Comparison of ENCODE assay signal across 8 cellular contexts in the genomic region with DNA sequence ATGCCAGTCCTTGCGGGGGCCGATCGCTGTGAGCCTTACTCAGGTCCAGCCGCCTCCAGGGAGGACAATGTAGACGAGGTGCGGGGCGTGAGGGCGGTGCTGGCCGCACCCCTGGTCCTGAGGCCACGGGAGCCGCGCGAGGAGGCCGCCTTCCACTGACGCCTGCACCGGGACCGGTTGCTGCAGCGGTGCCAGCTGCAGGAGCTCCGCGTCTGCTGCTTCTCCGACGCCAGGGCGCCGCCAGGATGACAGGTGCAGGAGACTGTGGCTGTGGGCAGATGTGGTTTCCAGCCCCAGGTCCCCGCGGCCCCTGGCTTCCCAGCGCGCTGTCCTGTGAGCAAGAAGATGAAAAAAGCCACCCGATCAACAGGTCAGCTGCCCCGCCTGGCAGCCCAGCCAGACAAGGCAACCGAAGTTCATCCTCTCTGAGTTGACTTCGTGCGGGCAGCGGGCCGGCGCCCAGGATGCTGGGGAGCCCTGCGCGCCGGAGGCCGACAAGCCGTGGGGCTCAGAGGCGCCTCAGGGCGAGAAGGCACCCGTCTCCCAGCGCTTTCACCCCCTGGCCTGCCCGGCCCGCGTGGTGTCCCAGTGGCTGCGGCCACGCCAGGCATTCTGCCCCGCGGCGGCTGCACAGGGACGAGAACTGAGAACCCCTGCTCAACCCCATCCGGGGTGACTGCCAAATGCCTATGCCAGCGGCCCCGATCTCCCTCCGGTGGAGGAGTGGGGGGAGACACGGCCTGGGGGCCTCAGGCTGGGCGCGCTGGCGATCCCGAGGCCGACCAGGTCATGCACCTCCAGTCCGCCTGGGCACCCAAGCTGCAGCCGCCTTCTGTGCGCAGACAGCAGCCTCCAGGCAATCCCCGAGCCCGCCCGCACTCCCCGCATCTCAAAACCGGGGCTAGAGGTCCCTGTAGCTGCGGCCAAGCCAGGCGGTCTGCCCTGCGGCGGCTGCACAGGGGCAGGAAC. TPM values are rescaled to one million over a fixed set of nuclear protein-coding genes. Genes with fewer than 3 reads are reported as not detected.
DNase-seq lines count a peak whose midpoint lies in the region; ATAC-seq and TF ChIP-seq lines count a peak whose summit lies in the region.

No MANE protein-coding gene starts in this region.

- no peak overlapping the region for H2AFZ ChIP-seq in PC-9

- no peaks in the 10 kb centered on the region for H3K9me3 ChIP-seq in PC-9 (ENCODE audit: insufficient read depth, low read depth)
- no peaks in the 10 kb centered on the region for H3K9me3 ChIP-seq in breast epithelium

- no peaks in the 10 kb centered on the region for H3K4me1 ChIP-seq in PC-9 (replicated peaks; ENCODE audit: insufficient read depth)
- peaks cover 4 to 11% of the 10 kb centered on the region in 2 donors for H3K4me1 ChIP-seq in breast epithelium

- H3K27ac ChIP-seq in PC-9 (no peak overlapping the region), breast epithelium (no peak overlapping the region)

- intact Hi-C loops in PC-9 (cut with micrococcal nuclease; ENCODE audit: unreplicated experiment): loop anchor here (5.0 kb wide), 2 partner anchors 144 to 759 kb away; no protein-coding TSS in a partner anchor
- intact Hi-C loops in breast epithelium (cut with DNase I; ENCODE audit: low total_unique reads): no loop called here

- CTCF ChIA-PET in PC-9 (lab: Charles Lee): no interaction called here

- POLR2A ChIA-PET in PC-9 (lab: Charles Lee; ENCODE audit: unreplicated experiment): no interaction called here

- H4K20me1 ChIP-seq in PC-9 (ENCODE audit: insufficient read depth): no peaks in the 10 kb centered on the region

- no peak for TF ChIP-seq POLR2A in breast epithelium (IDR thresholded peaks at IDR 0.05)

- H3F3A ChIP-seq in PC-9 (ENCODE audit: insufficient read depth, low read depth): no peaks in the 10 kb centered on the region

- ATAC-seq in HG02571 (IDR thresholded peaks at IDR 0.05; ENCODE audit: unreplicated experiment): no peak
- no peak for ATAC-seq in GM21367 (IDR thresholded peaks at IDR 0.05; ENCODE audit: unreplicated experiment)

- no TSS peak for BruUV-seq in PC-9 (replicated peaks; lab: Mats Ljungman, UMichigan)

- H3K4me3 ChIP-seq in H7 (ENCODE audit: insufficient read depth, low read depth, low read length): peak overlapping the region; percentile 61
- peak overlapping the region; percentile 53; the same call in 1 of the 2 replicates for H3K4me3 ChIP-seq in PC-9
- peak overlapping the region in 2 of 3 donors; percentile 31 to 61 for H3K4me3 ChIP-seq in breast epithelium

- H3K36me3 ChIP-seq in H7 (replicated peaks; ENCODE audit: control insufficient read depth, insufficient read depth, low read length): no peaks in the 10 kb centered on the region
- H3K36me3 ChIP-seq in PC-9 (ENCODE audit: low read depth): no peaks in the 10 kb centered on the region
- H3K36me3 ChIP-seq in breast epithelium: no peaks in the 10 kb centered on the region

- peak overlapping the region; percentile 61 for H3K4me2 ChIP-seq in PC-9

- no peaks in the 10 kb centered on the region for H3K79me2 ChIP-seq in PC-9 (ENCODE audit: low read depth)

- no peaks in the 10 kb centered on the region for H3K9me2 ChIP-seq in PC-9 (ENCODE audit: insufficient read depth)

- DNase-seq in H7 (peak; percentile 70), PC-9 (peak in 1 of 2 experiments; percentile 2), breast epithelium (ENCODE audit: low spot score in 2 of 2) (no peak), retina (peak; percentile 72), cerebellar nuclear complex (lab: John Stamatoyannopoulos, UW) (no peak), inferior parietal cortex (ENCODE audit: extremely low spot score) (no peak)

- TF ChIP-seq CTCF in PC-9 (conservative IDR thresholded peaks at IDR 0.05) (no peak), breast epithelium (IDR thresholded peaks at IDR 0.05) (no peak)

- H3K27me3 ChIP-seq in H7 (ENCODE audit: control insufficient read depth, insufficient read depth, low read length) (peaks cover 53% of the 10 kb centered on the region), PC-9 (ENCODE audit: insufficient read depth, low read depth) (no peaks in the 10 kb centered on the region), breast epithelium (peaks cover 21 to 78% of the 10 kb centered on the region in 2 donors)

RNA-seq across cellular contexts. Expression of gene BICD2, which starts 43.4 kb away (rescaled TPM):
- total RNA-seq in H7 (2014; rRNA removed; shearing (Covaris generic)): 34.3 and 42.2 TPM in 2 replicates
- total RNA-seq in PC-9 (2021): 40.0 and 40.6 TPM in 2 replicates
- 10 to 100 TPM; 22.8 to 56.0 (median 26.5) TPM for total RNA-seq in breast epithelium

Comparison
In these comparisons a context has a peak if more than half of its experiments do, and no peak if none do; other contexts are left out.
1. DNase-seq: peak in H7 (single experiment) and retina (single experiment); none in breast epithelium (0 of 2), cerebellar nuclear complex (0 of 2) and inferior parietal cortex (single experiment).
2. Peak in every context shown above with its lines, with median percentiles within 50 percentile points of each other: H3K4me3 ChIP-seq.